Comparison of ENCODE assay signal across 15 cellular contexts in genomic region chr2:235054497-235054896, GRCh38.
"Had no signal": no experiment of that assay in that cellular context is flagged by ENCODE, and none has a peak within 500 bp of the region (broad histone marks: within the 10 kb centered on the region; RNA-seq: fewer than 3 reads in every experiment).

No MANE protein-coding gene starts in this region.

- H3K36me3 Mint-ChIP-seq: activated naive CD8-positive, alpha-beta T cell treated with anti-CD3 and anti-CD28 coated beads, Interleukin-2, amount 10 ng/mL, durations not matched to agents 7 days and 5 days; natural killer cell; stimulated activated effector memory CD8-positive, alpha-beta T cell treated with anti-CD3 and anti-CD28 coated beads, Interleukin-12 subunit alpha, Interleukin-12 subunit beta, amount 100 ng/mL, for 72 hours had no signal

- H3K4me3 Mint-ChIP-seq: activated CD4-positive, alpha-beta T cell treated with anti-CD3 and anti-CD28 coated beads, Interleukin-2, amount 10 ng/mL, durations not matched to agents 24 days and 14 days; activated CD8-positive, alpha-beta T cell treated with anti-CD3 and anti-CD28 coated beads, Interleukin-2, amount 10 ng/mL, durations not matched to agents 7 days and 5 days; activated naive CD8-positive, alpha-beta T cell treated with anti-CD3 and anti-CD28 coated beads, Interleukin-2, amount 10 ng/mL, durations not matched to agents 7 days and 5 days; activated T-cell treated with anti-CD3 and anti-CD28 coated beads, Interleukin-2, amount 50 U/mL, for 72 hours; natural killer cell; stimulated activated effector memory CD8-positive, alpha-beta T cell treated with anti-CD3 and anti-CD28 coated beads, Interleukin-12 subunit alpha, Interleukin-12 subunit beta, amount 100 ng/mL, for 72 hours had no signal

- H3K27me3 ChIP-seq: esophagus squamous epithelium had no signal

- H3K27ac Mint-ChIP-seq: activated CD4-positive, alpha-beta T cell treated with anti-CD3 and anti-CD28 coated beads, Interleukin-2, amount 10 ng/mL, durations not matched to agents 24 days and 14 days; activated CD8-positive, alpha-beta T cell treated with anti-CD3 and anti-CD28 coated beads, Interleukin-2, amount 10 ng/mL, durations not matched to agents 7 days and 5 days; activated naive CD8-positive, alpha-beta T cell treated with anti-CD3 and anti-CD28 coated beads, Interleukin-2, amount 10 ng/mL, durations not matched to agents 7 days and 5 days; activated T-cell treated with anti-CD3 and anti-CD28 coated beads, Interleukin-2, amount 50 U/mL, for 72 hours; natural killer cell; stimulated activated effector memory CD8-positive, alpha-beta T cell treated with anti-CD3 and anti-CD28 coated beads, Interleukin-12 subunit alpha, Interleukin-12 subunit beta, amount 100 ng/mL, for 72 hours had no signal

- H3K9me3 Mint-ChIP-seq: activated CD4-positive, alpha-beta T cell treated with anti-CD3 and anti-CD28 coated beads, Interleukin-2, amount 10 ng/mL, durations not matched to agents 24 days and 14 days; activated naive CD8-positive, alpha-beta T cell treated with anti-CD3 and anti-CD28 coated beads, Interleukin-2, amount 10 ng/mL, durations not matched to agents 7 days and 5 days; natural killer cell; stimulated activated effector memory CD8-positive, alpha-beta T cell treated with anti-CD3 and anti-CD28 coated beads, Interleukin-12 subunit alpha, Interleukin-12 subunit beta, amount 100 ng/mL, for 72 hours had no signal

- H3K27ac ChIP-seq: esophagus squamous epithelium, left ventricle myocardium inferior had no signal

- ATAC-seq: activated CD8-positive, alpha-beta T cell treated with anti-CD3 and anti-CD28 coated beads, Interleukin-2, amount 10 ng/mL, durations not matched to agents 7 days and 5 days; activated T-cell treated with anti-CD3 and anti-CD28 coated beads, Interleukin-2, amount 50 U/mL, for 72 hours; natural killer cell; stimulated activated effector memory CD8-positive, alpha-beta T cell treated with anti-CD3 and anti-CD28 coated beads, Interleukin-12 subunit alpha, Interleukin-12 subunit beta, amount 100 ng/mL, for 72 hours had no signal

- H3K9me3 ChIP-seq: esophagus squamous epithelium, left ventricle myocardium inferior, prostate gland had no signal

- H3K4me3 ChIP-seq: esophagus squamous epithelium, left ventricle myocardium inferior, prostate gland had no signal

- DNase-seq: activated CD4-positive, alpha-beta T cell treated with anti-CD3 and anti-CD28 coated beads, Interleukin-2, amount 10 ng/mL, durations not matched to agents 24 days and 14 days; activated CD4-positive, CD25-positive, alpha-beta regulatory T cell; activated CD8-positive, alpha-beta memory T cell treated with anti-CD3 and anti-CD28 coated beads, Interleukin-2, amount 50 U/mL, for 48 hours; activated CD8-positive, alpha-beta T cell treated with anti-CD3 and anti-CD28 coated beads, Interleukin-2, amount 10 ng/mL, durations not matched to agents 7 days and 5 days; activated naive CD8-positive, alpha-beta T cell treated with anti-CD3 and anti-CD28 coated beads, Interleukin-2, amount 10 ng/mL, durations not matched to agents 7 days and 5 days; activated T-cell treated with anti-CD3 and anti-CD28 coated beads, Interleukin-2, amount 50 U/mL, for 72 hours; anterior cingulate cortex; esophagus squamous epithelium; foreskin melanocyte; left ventricle myocardium inferior; mesenchymal stem cell; natural killer cell; occipital lobe had no signal

- H3K27me3 Mint-ChIP-seq: activated CD4-positive, alpha-beta T cell treated with anti-CD3 and anti-CD28 coated beads, Interleukin-2, amount 10 ng/mL, durations not matched to agents 24 days and 14 days had no signal

- H3K4me1 Mint-ChIP-seq: activated CD4-positive, alpha-beta T cell treated with anti-CD3 and anti-CD28 coated beads, Interleukin-2, amount 10 ng/mL, durations not matched to agents 24 days and 14 days had no signal
